ENCODE assay signal across 18 cellular contexts in the genomic region with DNA sequence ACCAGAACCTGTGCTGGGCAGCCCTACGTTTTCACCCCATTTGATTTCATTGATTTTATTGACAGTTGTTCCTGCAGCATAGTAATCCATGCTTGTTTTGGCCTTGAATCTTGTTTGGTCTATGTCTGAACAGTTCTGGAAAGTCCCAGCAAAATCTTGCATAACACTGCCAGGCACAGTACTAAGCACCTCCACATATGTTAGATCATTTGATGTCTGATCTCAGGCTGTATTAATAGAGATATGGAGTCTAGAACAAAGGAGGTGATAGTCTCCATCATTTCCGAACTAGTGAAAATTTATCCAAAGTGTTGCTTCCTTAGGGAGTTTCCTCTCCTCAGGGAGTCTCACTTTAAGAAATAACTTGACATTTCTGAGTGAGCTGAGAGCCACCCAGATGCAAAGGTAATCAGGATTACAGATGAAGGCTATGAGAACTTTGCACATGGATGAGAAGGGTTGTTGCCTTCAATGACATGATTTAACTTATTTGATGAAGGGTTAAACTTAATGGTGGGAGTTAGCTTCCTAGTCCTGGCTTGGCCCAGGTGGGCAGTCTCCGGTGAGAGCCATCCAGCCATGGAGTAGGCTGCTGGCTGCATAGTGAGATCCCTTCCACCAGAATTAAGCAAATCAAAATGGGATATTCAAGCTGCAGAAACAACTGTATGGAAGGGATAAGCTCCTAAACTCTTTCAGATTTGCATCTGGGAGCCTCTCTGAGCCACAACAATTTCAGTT.
DNase-seq lines count a peak whose midpoint lies in the region; ATAC-seq and TF ChIP-seq lines count a peak whose summit lies in the region.
"Had no signal": no experiment of that assay in that cellular context is flagged by ENCODE, and none has a peak within 500 bp of the region (broad histone marks: within the 10 kb centered on the region; RNA-seq: fewer than 3 reads in every experiment).

No MANE protein-coding gene starts in this region.

- POLR2A ChIA-PET in GM10248 (lab: Yijun Ruan, JAX): no interaction called here
- POLR2A ChIA-PET in HEK293 (lab: Yijun Ruan, JAX): no interaction called here

- H3K4me3 Mint-ChIP-seq in type B pancreatic cell (no peak overlapping the region), nephron progenitor cell (no peak overlapping the region)

- H3K9me3 Mint-ChIP-seq in type B pancreatic cell (no peaks in the 10 kb centered on the region), nephron progenitor cell (no peaks in the 10 kb centered on the region)

- DNase-seq in GM10248 (ENCODE audit: extremely low spot score): peak; percentile 3
- peak; percentile 21 for DNase-seq in left lobe of liver (ENCODE audit: low spot score)
- peak; percentile 25 for DNase-seq in type B pancreatic cell (ENCODE audit: extremely low spot score, unreplicated experiment)
- DNase-seq in glomerular visceral epithelial cell (ENCODE audit: extremely low spot score): no peak
- DNase-seq in NCI-H69 (lab: John Stamatoyannopoulos, UW): no peak
- DNase-seq in nephron progenitor cell: no peak
- DNase-seq: DMS79, GM23248, NCI-H187, NCI-H2107, NCI-H510A, NCI-H774, OCI-M1, SHP77 had no signal

- no peak overlapping the region for H3K4me3 ChIP-seq in HEK293 (ENCODE audit: low read depth, low read length)
- H3K4me3 ChIP-seq: GM23248 had no signal

- H3K36me3 Mint-ChIP-seq in type B pancreatic cell (no peaks in the 10 kb centered on the region), nephron progenitor cell (ENCODE audit: low read depth) (no peaks in the 10 kb centered on the region)

- H3K27me3 Mint-ChIP-seq in type B pancreatic cell (peaks cover 10% of the 10 kb centered on the region), nephron progenitor cell (ENCODE audit: low read depth, poor library complexity) (peaks cover 43% of the 10 kb centered on the region)

- H3K27ac Mint-ChIP-seq in type B pancreatic cell (no peak overlapping the region), nephron progenitor cell (no peak overlapping the region)

- no peaks in the 10 kb centered on the region for H3K36me3 ChIP-seq in HEK293 (ENCODE audit: control insufficient read depth in 2 of 2, insufficient read depth in 1 of 2, low read length in 2 of 2)

- TF ChIP-seq CTCF in GM10248 (IDR thresholded peaks at IDR 0.05; ENCODE audit: control extremely low read depth, extremely low read depth, low read depth, missing control alignments) (no peak), HEK293 (tag by site-specific recombination; IDR thresholded peaks at IDR 0.05) (no peak), type B pancreatic cell (conservative IDR thresholded peaks at IDR 0.05) (no peak), nephron progenitor cell (IDR thresholded peaks at IDR 0.05) (no peak)

- H3K9me3 ChIP-seq in HEK293 (ENCODE audit: control insufficient read depth, insufficient read depth, low read depth, low read length): no peaks in the 10 kb centered on the region

- no peak for ATAC-seq in left lobe of liver

- H3K4me1 Mint-ChIP-seq in type B pancreatic cell (ENCODE audit: unreplicated experiment) (peaks cover 36% of the 10 kb centered on the region), nephron progenitor cell (peaks cover 39% of the 10 kb centered on the region)

- no peaks in the 10 kb centered on the region; the same call in 1 of the 2 replicates for H3K4me1 ChIP-seq in HEK293 (ENCODE audit: control insufficient read depth, insufficient read depth, low read length)

- CTCF ChIA-PET in GM10248 (lab: Yijun Ruan, JAX): no interaction called here
- CTCF ChIA-PET in HEK293 (lab: Yijun Ruan, JAX): interaction anchor here (0.7 kb wide), 1 partner anchor 22 kb away, joined by 3 read pairs; no protein-coding TSS in a partner anchor

- no peak overlapping the region for H3K27ac ChIP-seq in HEK293 (ENCODE audit: extremely low read depth, low read depth, low read length)
- H3K27ac ChIP-seq: C4-2B, GM23248, KMS-11, SK-N-MC had no signal

TF ChIP-seq in HEK293, 187 proteins besides CTCF, POLR2A, EP300 and RAD21:
- TF ChIP-seq, protein P1, sequence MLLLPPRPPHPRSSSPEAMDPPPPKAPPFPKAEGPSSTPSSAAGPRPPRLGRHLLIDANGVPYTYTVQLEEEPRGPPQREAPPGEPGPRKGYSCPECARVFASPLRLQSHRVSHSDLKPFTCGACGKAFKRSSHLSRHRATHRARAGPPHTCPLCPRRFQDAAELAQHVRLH (tag by site-specific recombination; IDR thresholded peaks at IDR 0.05): 0 out of 2 replicates have a peak, but pooled peaks have one; percentile 52
- no peak for TF ChIP-seq ZNF626 (tag by site-specific recombination; IDR thresholded peaks at IDR 0.05)

Comparison
In these comparisons a context has a peak if more than half of its experiments do, and no peak if none do; other contexts are left out.
1. DNase-seq: peak in GM10248 (single experiment), left lobe of liver (single experiment) and type B pancreatic cell (single experiment); none in glomerular visceral epithelial cell (single experiment), NCI-H69 (single experiment) and nephron progenitor cell (single experiment).